ENCODE assay signal across 12 cellular contexts in the genomic region with DNA sequence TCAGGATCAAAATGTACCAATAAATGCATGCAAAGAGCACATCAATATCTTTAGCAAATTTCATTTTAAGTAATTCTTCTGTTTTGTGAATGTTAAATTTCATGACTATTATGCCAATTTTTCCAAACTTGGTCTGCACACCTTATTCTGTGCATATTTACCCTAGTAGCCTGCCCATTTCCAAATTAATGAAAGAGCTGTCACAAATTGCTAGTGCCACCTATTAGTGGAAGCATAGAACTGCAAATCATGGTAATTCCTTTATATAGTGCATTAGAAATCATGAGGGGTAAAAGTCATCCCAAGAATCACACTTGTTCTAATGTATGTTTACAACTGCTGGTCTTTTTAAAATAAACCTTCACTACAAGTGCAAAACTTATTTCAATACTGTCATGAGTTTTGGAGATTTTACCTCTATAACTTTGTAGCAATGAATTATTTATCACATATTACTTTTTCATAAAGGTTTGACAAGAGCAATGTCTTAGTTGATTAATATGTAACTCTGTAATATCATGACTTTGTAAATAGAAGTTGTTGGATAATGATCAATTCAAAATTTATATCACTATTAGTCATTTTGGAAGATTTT. TPM values are rescaled to one million over a fixed set of nuclear protein-coding genes. Genes with fewer than 3 reads are reported as not detected.
DNase-seq lines count a peak whose midpoint lies in the region; ATAC-seq, FAIRE-seq and TF ChIP-seq lines count a peak whose summit lies in the region.
"Had no signal": no experiment of that assay in that cellular context is flagged by ENCODE, and none has a peak within 500 bp of the region (broad histone marks: within the 10 kb centered on the region; RNA-seq: fewer than 3 reads in every experiment).

No MANE protein-coding gene starts in this region.

- H3K4me1 ChIP-seq in DND-41 (ENCODE audit: insufficient read depth, low read length) = no peaks in the 10 kb centered on the region
- H3K4me1 ChIP-seq in psoas muscle = no peaks in the 10 kb centered on the region
- H3K4me1 ChIP-seq: testis had no signal

- H3K9me3 ChIP-seq in DND-41 (ENCODE audit: insufficient read depth, low read length, severe bottlenecking) (no peaks in the 10 kb centered on the region), psoas muscle (no peaks in the 10 kb centered on the region)
- H3K9me3 ChIP-seq: testis had no signal

- H3K9ac ChIP-seq in DND-41 (ENCODE audit: low read depth, low read length) = no peak overlapping the region

- no peak for FAIRE-seq in bronchial epithelial cell (lab: Jason Lieb, UNC)

- H3K4me2 ChIP-seq in DND-41 (ENCODE audit: insufficient read depth, low read length) = no peak overlapping the region

- H4K20me1 ChIP-seq in DND-41 (ENCODE audit: insufficient read depth, low read length) = no peaks in the 10 kb centered on the region

- peaks cover 33% of the 10 kb centered on the region for H3K4me1 Mint-ChIP-seq in nephron

- no peak overlapping the region for H2AFZ ChIP-seq in DND-41 (ENCODE audit: low read depth, low read length)

- H3K4me3 ChIP-seq in DND-41 (ENCODE audit: low read depth in 1 of 2, low read length in 2 of 2) (no peak overlapping the region), bronchial epithelial cell (ENCODE audit: low read depth, low read length) (no peak overlapping the region), psoas muscle (no peak overlapping the region)
- H3K4me3 ChIP-seq: testis had no signal

- H3K27ac Mint-ChIP-seq in nephron = no peak overlapping the region
- H3K27ac Mint-ChIP-seq: dendritic cell treated with granulocyte-macrophage colony-stimulating factor and Interleukin-4, amounts not matched to agents 40 ng/mL and 50 ng/mL, for 4 days had no signal

- no peaks in the 10 kb centered on the region for H3K9me3 Mint-ChIP-seq in nephron
- H3K9me3 Mint-ChIP-seq: dendritic cell treated with granulocyte-macrophage colony-stimulating factor and Interleukin-4, amounts not matched to agents 40 ng/mL and 50 ng/mL, for 4 days; WTC11 had no signal

- TF ChIP-seq CTCF in DND-41 (IDR thresholded peaks at IDR 0.05; ENCODE audit: borderline replicate concordance, extremely low read depth, low read length, poor library complexity, severe bottlenecking) (peak; percentile 67), bronchial epithelial cell (IDR thresholded peaks at IDR 0.05; ENCODE audit: insufficient read depth, low read length, severe bottlenecking) (peak; percentile 34), nephron (IDR thresholded peaks at IDR 0.05; ENCODE audit: unreplicated experiment in 3 of 3) (peak; percentile 49 to 51 (median 50)), psoas muscle (IDR thresholded peaks at IDR 0.05) (no peak)

- no peaks in the 10 kb centered on the region for H3K27me3 ChIP-seq in DND-41 (ENCODE audit: insufficient read depth, low read length, poor library complexity)
- no peaks in the 10 kb centered on the region for H3K27me3 ChIP-seq in bronchial epithelial cell (ENCODE audit: control insufficient read depth, insufficient read depth, low read length)
- no peaks in the 10 kb centered on the region for H3K27me3 ChIP-seq in psoas muscle (ENCODE audit: insufficient read depth in 3 of 3, low read length in 2 of 3)
- H3K27me3 ChIP-seq: testis had no signal

- no peaks in the 10 kb centered on the region for H3K79me2 ChIP-seq in DND-41 (ENCODE audit: insufficient read depth, low read length)

- H3K36me3 ChIP-seq in DND-41 (ENCODE audit: insufficient read depth, low read length) (no peaks in the 10 kb centered on the region), bronchial epithelial cell (ENCODE audit: control insufficient read depth, insufficient read depth, low read length) (no peaks in the 10 kb centered on the region), psoas muscle (ENCODE audit: insufficient read depth in 1 of 2, low read depth in 1 of 2) (no peaks in the 10 kb centered on the region)

- intact Hi-C loops in psoas muscle (cut with DNase I) = no loop called here

- H3K4me3 Mint-ChIP-seq in nephron = no peak overlapping the region
- H3K4me3 Mint-ChIP-seq: dendritic cell treated with granulocyte-macrophage colony-stimulating factor and Interleukin-4, amounts not matched to agents 40 ng/mL and 50 ng/mL, for 4 days; WTC11 had no signal

- DNase-seq in DND-41 (no peak), M059J (ENCODE audit: low read depth) (peak; percentile 49), bronchial epithelial cell (ENCODE audit: low read depth) (peak; percentile 73), psoas muscle (no peak), NCI-H1048 (lab: John Stamatoyannopoulos, UW) (no peak)
- DNase-seq: testis had no signal

- H3K27me3 Mint-ChIP-seq in nephron (ENCODE audit: low read depth) = no peaks in the 10 kb centered on the region
- H3K27me3 Mint-ChIP-seq: dendritic cell treated with granulocyte-macrophage colony-stimulating factor and Interleukin-4, amounts not matched to agents 40 ng/mL and 50 ng/mL, for 4 days had no signal

- peak; percentile 59; the same call in 2 of the 3 replicates for ATAC-seq in DND-41 (ENCODE audit: insufficient read depth, low read depth)
- ATAC-seq in HG03460 (IDR thresholded peaks at IDR 0.05; ENCODE audit: unreplicated experiment) = no peak
- no peak for ATAC-seq in HG03469 (IDR thresholded peaks at IDR 0.05; ENCODE audit: unreplicated experiment)
- ATAC-seq in psoas muscle = no peak
- ATAC-seq: sciatic nerve, WTC11 had no signal

- H3K27ac ChIP-seq in DND-41 (ENCODE audit: low read length) (no peak overlapping the region), psoas muscle (no peak overlapping the region)
- H3K27ac ChIP-seq: testis had no signal

- peaks cover 8% of the 10 kb centered on the region for H3K36me3 Mint-ChIP-seq in nephron (ENCODE audit: low read depth)
- H3K36me3 Mint-ChIP-seq: WTC11 had no signal

RNA-seq across cellular contexts. Expression of a gene that starts 5.7 kb away (rescaled TPM):
- total RNA-seq in M059J (2014; rRNA removed; shearing (Covaris generic)) = 13.6 and 20.1 TPM in 2 replicates
- total RNA-seq in bronchial epithelial cell = 57.7 and 60.3 TPM in 2 replicates
- total RNA-seq in psoas muscle = under 1 TPM; 0.15 to 0.79 (median 0.43) TPM
- under 1 TPM; 0.05 to 0.32 (median 0.14) TPM for polyA plus RNA-seq in psoas muscle

Comparison
In these comparisons a context has a peak if more than half of its experiments do, and no peak if none do; other contexts are left out.
1. DNase-seq: peak in M059J (single experiment) and bronchial epithelial cell (single experiment); none in DND-41 (single experiment), psoas muscle (0 of 2) and NCI-H1048 (single experiment).